ENCODE assay signal across 25 cellular contexts in the genomic region with DNA sequence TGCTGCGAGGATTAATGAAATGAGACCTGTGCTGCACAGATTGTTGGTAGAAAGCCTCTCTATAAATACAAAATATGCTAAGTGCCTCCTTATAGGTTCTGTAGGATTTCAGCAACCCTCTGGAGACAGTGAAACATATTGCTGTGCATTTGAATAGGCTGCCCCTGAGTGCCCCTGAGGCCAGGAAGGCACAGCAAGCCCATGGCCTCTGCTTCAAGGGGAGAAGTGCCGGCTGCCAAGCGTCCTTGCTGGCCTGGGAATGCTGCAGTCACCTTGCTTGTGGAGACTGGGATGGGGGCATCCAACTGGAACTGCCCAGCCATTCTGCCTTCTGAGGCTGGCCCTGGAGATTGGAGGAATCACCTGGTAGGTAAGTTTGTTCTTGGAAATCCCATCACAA.
"Had no signal": no experiment of that assay in that cellular context is flagged by ENCODE, and none has a peak within 500 bp of the region (broad histone marks: within the 10 kb centered on the region; RNA-seq: fewer than 3 reads in every experiment).

No MANE protein-coding gene starts in this region.

- H3K4me1 ChIP-seq: esophagus squamous epithelium, pancreas, right lobe of liver had no signal

- H3K36me3 ChIP-seq: esophagus squamous epithelium, neutrophil, pancreas, right lobe of liver, transverse colon had no signal

- ATAC-seq: left lobe of liver; mucosa of descending colon; natural killer cell treated with Interleukin-12 subunit alpha and Interleukin-12 subunit beta and Interleukin-15 and Interleukin-18, amount 100 ng/mL, for 72 hours; pancreas; right lobe of liver; stimulated activated naive B cell treated with anti-CD40 and anti-IgM and Interleukin-4, amounts not matched to agents 10 μg/mL and 1 μg/mL and 100 μg/mL, for 72 hours had no signal

- H3K27me3 ChIP-seq: esophagus squamous epithelium, neutrophil, pancreas, right lobe of liver, transverse colon had no signal

- H3K27ac Mint-ChIP-seq: mesothelial cell of epicardium; naive B cell; natural killer cell treated with Interleukin-12 subunit alpha and Interleukin-12 subunit beta and Interleukin-15 and Interleukin-18, amount 100 ng/mL, for 72 hours; stimulated activated naive B cell treated with anti-CD40 and anti-IgM and Interleukin-4, amounts not matched to agents 10 μg/mL and 1 μg/mL and 100 μg/mL, for 72 hours; stimulated activated naive CD8-positive, alpha-beta T cell treated with anti-CD3 and anti-CD28 coated beads, Interleukin-15, Interleukin-2, amounts not matched to agents 100 ng/mL and 50 ng/mL, for 24 hours had no signal

- H3K4me3 ChIP-seq: coronary artery, esophagus squamous epithelium, mucosa of descending colon, pancreas, right lobe of liver, transverse colon had no signal

- H3K36me3 Mint-ChIP-seq: mesothelial cell of epicardium; naive B cell; natural killer cell treated with Interleukin-12 subunit alpha and Interleukin-12 subunit beta and Interleukin-15 and Interleukin-18, amount 100 ng/mL, for 72 hours; stimulated activated naive B cell treated with anti-CD40 and anti-IgM and Interleukin-4, amounts not matched to agents 10 μg/mL and 1 μg/mL and 100 μg/mL, for 72 hours had no signal

- H3K27me3 Mint-ChIP-seq: stimulated activated naive B cell treated with anti-CD40 and anti-IgM and Interleukin-4, amounts not matched to agents 10 μg/mL and 1 μg/mL and 100 μg/mL, for 72 hours; stimulated activated naive CD8-positive, alpha-beta T cell treated with anti-CD3 and anti-CD28 coated beads, Interleukin-15, Interleukin-2, amounts not matched to agents 100 ng/mL and 50 ng/mL, for 24 hours had no signal

- DNase-seq: dermis blood vessel endothelial cell; effector memory CD4-positive, alpha-beta T cell; erythroblast; esophagus squamous epithelium; foreskin melanocyte; head of caudate nucleus; kidney; mesenchymal stem cell; mucosa of descending colon; naive B cell; pancreas; right lobe of liver; small intestine; stimulated activated CD4-positive, alpha-beta T cell treated with anti-CD3 and anti-CD28 coated beads, Interleukin-15, amount 100 ng/mL, for 24 hours; stimulated activated CD4-positive, alpha-beta T cell treated with anti-CD3 and anti-CD28 coated beads, Interleukin-2, amount 100 ng/mL, for 48 hours; stimulated activated naive B cell treated with anti-CD40 and anti-IgM and Interleukin-4, amounts not matched to agents 10 μg/mL and 1 μg/mL and 100 μg/mL, for 72 hours; transverse colon had no signal

- H3K4me3 Mint-ChIP-seq: mesothelial cell of epicardium; naive B cell; natural killer cell treated with Interleukin-12 subunit alpha and Interleukin-12 subunit beta and Interleukin-15 and Interleukin-18, amount 100 ng/mL, for 72 hours; neural crest cell; stimulated activated naive B cell treated with anti-CD40 and anti-IgM and Interleukin-4, amounts not matched to agents 10 μg/mL and 1 μg/mL and 100 μg/mL, for 72 hours; stimulated activated naive CD8-positive, alpha-beta T cell treated with anti-CD3 and anti-CD28 coated beads, Interleukin-15, Interleukin-2, amounts not matched to agents 100 ng/mL and 50 ng/mL, for 24 hours had no signal

- FAIRE-seq: endometrium, kidney, pancreas, small intestine had no signal

- H3K4me1 Mint-ChIP-seq: naive B cell; neural crest cell; stimulated activated naive B cell treated with anti-CD40 and anti-IgM and Interleukin-4, amounts not matched to agents 10 μg/mL and 1 μg/mL and 100 μg/mL, for 72 hours had no signal

- H3K9me3 Mint-ChIP-seq: mesothelial cell of epicardium; stimulated activated naive CD8-positive, alpha-beta T cell treated with anti-CD3 and anti-CD28 coated beads, Interleukin-15, Interleukin-2, amounts not matched to agents 100 ng/mL and 50 ng/mL, for 24 hours had no signal

- H3K9me3 ChIP-seq: esophagus squamous epithelium, mucosa of descending colon, neutrophil, pancreas, right lobe of liver, transverse colon had no signal

- H3K27ac ChIP-seq: coronary artery, esophagus squamous epithelium, neutrophil, pancreas, right lobe of liver, transverse colon had no signal
